Comparison of ENCODE assay signal across 28 cellular contexts in the genomic region with DNA sequence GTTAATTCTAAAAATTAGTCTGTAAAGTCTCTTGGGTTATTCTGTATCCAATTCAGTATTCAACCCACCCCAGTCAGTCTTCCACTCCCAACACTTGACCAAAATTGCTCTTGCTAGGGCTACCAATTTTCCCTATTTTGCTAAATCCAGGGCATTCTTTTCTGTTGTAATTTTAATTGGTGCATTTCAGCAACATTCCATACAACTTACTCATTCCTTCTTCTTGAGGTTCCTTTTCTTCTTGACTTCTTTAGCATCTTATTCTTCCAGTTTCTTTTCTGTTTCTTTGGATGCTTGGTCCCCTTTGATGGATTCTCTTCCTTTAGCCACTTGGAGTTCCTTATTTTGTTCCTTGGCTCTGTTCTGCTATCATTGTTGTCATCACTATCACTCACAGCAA. TPM values are rescaled to one million over a fixed set of nuclear protein-coding genes. Genes with fewer than 3 reads are reported as not detected.
"Had no signal": no experiment of that assay in that cellular context is flagged by ENCODE, and none has a peak within 500 bp of the region (broad histone marks: within the 10 kb centered on the region; RNA-seq: fewer than 3 reads in every experiment).

No MANE protein-coding gene starts in this region.

- H3K4me3 ChIP-seq: Peyer's patch, SJSA1 had no signal

- H3K27me3 ChIP-seq: Peyer's patch, SJSA1 had no signal

- H3K36me3 Mint-ChIP-seq: activated naive CD8-positive, alpha-beta T cell treated with anti-CD3 and anti-CD28 coated beads for 36 hours had no signal

- H3K27me3 Mint-ChIP-seq: activated CD4-positive, alpha-beta T cell treated with anti-CD3 and anti-CD28 coated beads, Interleukin-2, amount 10 ng/mL, durations not matched to agents 24 days and 14 days had no signal

- H3K4me1 Mint-ChIP-seq: activated B cell treated with CpG ODN at 0.5 μM for 24 hours; activated CD4-positive, alpha-beta T cell treated with anti-CD3 and anti-CD28 coated beads, Interleukin-2, amount 10 ng/mL, durations not matched to agents 24 days and 14 days; activated naive CD8-positive, alpha-beta T cell treated with anti-CD3 and anti-CD28 coated beads for 36 hours had no signal

- H3K36me3 ChIP-seq: Peyer's patch, SJSA1 had no signal

- H3K4me3 Mint-ChIP-seq: activated B cell treated with CpG ODN at 0.5 μM for 24 hours; activated CD4-positive, alpha-beta T cell treated with anti-CD3 and anti-CD28 coated beads, Interleukin-2, amount 10 ng/mL, durations not matched to agents 24 days and 14 days; activated naive CD8-positive, alpha-beta T cell treated with anti-CD3 and anti-CD28 coated beads for 36 hours; activated T-cell treated with anti-CD3 and anti-CD28 coated beads, Interleukin-2, amount 50 U/mL, for 4 hours; T-helper 1 cell treated with Interleukin-12 subunit alpha and Interleukin-12 subunit beta and Interleukin-4 antibody, amounts not matched to agents 30 μg/mL and 1 μg/mL, for 36 hours had no signal

- H3K27ac Mint-ChIP-seq: activated B cell treated with CpG ODN at 0.5 μM for 24 hours; activated CD4-positive, alpha-beta T cell treated with anti-CD3 and anti-CD28 coated beads, Interleukin-2, amount 10 ng/mL, durations not matched to agents 24 days and 14 days; activated naive CD8-positive, alpha-beta T cell treated with anti-CD3 and anti-CD28 coated beads for 36 hours; T-helper 1 cell treated with Interleukin-12 subunit alpha and Interleukin-12 subunit beta and Interleukin-4 antibody, amounts not matched to agents 30 μg/mL and 1 μg/mL, for 36 hours had no signal

- H3K4me1 ChIP-seq: Peyer's patch, SJSA1 had no signal

- H3K9me3 Mint-ChIP-seq: activated B cell treated with CpG ODN at 0.5 μM for 24 hours; activated CD4-positive, alpha-beta T cell treated with anti-CD3 and anti-CD28 coated beads, Interleukin-2, amount 10 ng/mL, durations not matched to agents 24 days and 14 days; activated naive CD8-positive, alpha-beta T cell treated with anti-CD3 and anti-CD28 coated beads for 36 hours; T-helper 1 cell treated with Interleukin-12 subunit alpha and Interleukin-12 subunit beta and Interleukin-4 antibody, amounts not matched to agents 30 μg/mL and 1 μg/mL, for 36 hours had no signal

- DNase-seq: activated B cell treated with CpG ODN at 0.5 μM for 24 hours; activated CD4-positive, alpha-beta T cell treated with anti-CD3 and anti-CD28 coated beads for 1 hour; activated CD4-positive, alpha-beta T cell treated with anti-CD3 and anti-CD28 coated beads, Interleukin-2, amount 10 ng/mL, durations not matched to agents 24 days and 14 days; activated CD4-positive, alpha-beta T cell treated with anti-CD3 and anti-CD28 coated beads, Interleukin-2, amount 50 U/mL, for 48 hours; activated CD8-positive, alpha-beta memory T cell treated with anti-CD3 and anti-CD28 coated beads for 24 hours; activated effector memory CD4-positive, alpha-beta T cell treated with anti-CD3 and anti-CD28 coated beads, Interleukin-2, amount 50 U/mL, for 16 hours; activated naive CD4-positive, alpha-beta T cell treated with Interleukin-2 at 50 U/mL for 16 hours; activated naive CD8-positive, alpha-beta T cell treated with anti-CD3 and anti-CD28 coated beads for 36 hours; activated T-cell treated with anti-CD3 and anti-CD28 coated beads, Interleukin-2, amount 50 U/mL, for 4 hours; cerebellar nuclear complex; KG1; MV-4-11; NCI-H1092 treated with DMSO at 0.1 percent for 48 hours; NCI-H1417 treated with DMSO at 0.1 percent for 48 hours; NCI-H1694; NCI-H2029; NCI-H345; NCI-H510A treated with DMSO at 0.1 percent for 48 hours; NCI-H69; NK-92 treated with Interleukin-12 subunit alpha and Interleukin-12 subunit beta, amount 100 ng/mL, for 24 hours; Peyer's patch; Right ventricle myocardium superior; SW 1271 had no signal

- H3K27ac ChIP-seq: Peyer's patch, RWPE1, SJSA1 had no signal

- ATAC-seq: activated T-cell treated with anti-CD3 and anti-CD28 coated beads, Interleukin-2, amount 50 U/mL, for 4 hours; SK-N-SH treated with all-trans-retinoic acid at 6 μM for 48 hours had no signal

RNA-seq across cellular contexts. Expression of gene GRM1, which starts 11.2 kb away (rescaled TPM):
- total RNA-seq: activated B cell treated with CpG ODN at 0.5 μM for 24 hours; activated CD4-positive, alpha-beta T cell treated with anti-CD3 and anti-CD28 coated beads, Interleukin-2, amount 10 ng/mL, durations not matched to agents 24 days and 14 days; activated naive CD8-positive, alpha-beta T cell treated with anti-CD3 and anti-CD28 coated beads for 36 hours; activated T-cell treated with anti-CD3 and anti-CD28 coated beads, Interleukin-2, amount 50 U/mL, for 4 hours; MCF 10A; Peyer's patch; SJSA1 had no signal
